ENCODE assay signal across 21 cellular contexts in genomic region chr9:127167560-127168326, GRCh38. TPM values are rescaled to one million over a fixed set of nuclear protein-coding genes. Genes with fewer than 3 reads are reported as not detected.
"Had no signal": no experiment of that assay in that cellular context is flagged by ENCODE, and none has a peak within 500 bp of the region (broad histone marks: within the 10 kb centered on the region; RNA-seq: fewer than 3 reads in every experiment).

No MANE protein-coding gene starts in this region.

- H3K27ac Mint-ChIP-seq: activated naive CD4-positive, alpha-beta T cell treated with anti-CD3 and anti-CD28 coated beads for 36 hours; activated T-helper 2 cell treated with anti-CD3 and anti-CD28 coated beads, Interferon-gamma antibody, Interleukin-2, Interleukin-4, amounts not matched to agents 10 μg/mL and 5 μg/mL and 100 μg/mL, durations not matched to agents 14 hours and 24 hours and 36 hours; mesothelial cell of epicardium; neural progenitor cell had no signal

- H2AFZ ChIP-seq: neural progenitor cell had no signal

- H3K9ac ChIP-seq: neural progenitor cell had no signal

- H3K27ac ChIP-seq: adrenal gland, cardiac muscle cell, epithelial cell of prostate, heart left ventricle, lower lobe of right lung, neural progenitor cell, ovary, tibial nerve, uterus, WERI-Rb-1 had no signal

- H3K4me3 Mint-ChIP-seq: activated naive CD4-positive, alpha-beta T cell treated with anti-CD3 and anti-CD28 coated beads for 36 hours; mesothelial cell of epicardium; neural progenitor cell; stimulated activated effector memory CD8-positive, alpha-beta T cell treated with anti-CD3 and anti-CD28 coated beads, Interleukin-12 subunit alpha, Interleukin-12 subunit beta, amount 100 ng/mL, for 72 hours had no signal

- DNase-seq: activated CD4-positive, alpha-beta T cell treated with anti-CD3 and anti-CD28 coated beads for 4 hours; activated T-cell treated with anti-CD3 and anti-CD28 coated beads, Interleukin-2, amount 50 U/mL, for 1 hour; heart left ventricle; left colon; lower lobe of right lung; stimulated activated CD4-positive, alpha-beta T cell treated with anti-CD3 and anti-CD28 coated beads, Interleukin-12 subunit alpha, Interleukin-12 subunit beta, amount 100 ng/mL, for 4 hours; stimulated activated CD4-positive, alpha-beta T cell treated with anti-CD3 and anti-CD28 coated beads, Interleukin-2, amount 100 ng/mL, for 24 hours had no signal

- ATAC-seq: left colon; stimulated activated effector memory CD8-positive, alpha-beta T cell treated with anti-CD3 and anti-CD28 coated beads, Interleukin-12 subunit alpha, Interleukin-12 subunit beta, amount 100 ng/mL, for 72 hours had no signal

- H3K36me3 ChIP-seq: adrenal gland, cardiac muscle cell, neural progenitor cell, ovary, uterus had no signal

- H3K4me3 ChIP-seq: adrenal gland, cardiac muscle cell, heart left ventricle, lower lobe of right lung, neural progenitor cell, ovary, tibial nerve, uterus had no signal

- H3K4me2 ChIP-seq: neural progenitor cell had no signal

- H3K27me3 ChIP-seq: adrenal gland, cardiac muscle cell, heart left ventricle, neural progenitor cell, ovary, tibial nerve, uterus had no signal

- H3K9me3 Mint-ChIP-seq: activated naive CD4-positive, alpha-beta T cell treated with anti-CD3 and anti-CD28 coated beads for 36 hours; activated T-helper 2 cell treated with anti-CD3 and anti-CD28 coated beads, Interferon-gamma antibody, Interleukin-2, Interleukin-4, amounts not matched to agents 10 μg/mL and 5 μg/mL and 100 μg/mL, durations not matched to agents 14 hours and 24 hours and 36 hours; mesothelial cell of epicardium; neural progenitor cell; stimulated activated effector memory CD8-positive, alpha-beta T cell treated with anti-CD3 and anti-CD28 coated beads, Interleukin-12 subunit alpha, Interleukin-12 subunit beta, amount 100 ng/mL, for 72 hours had no signal

- H3K36me3 Mint-ChIP-seq: mesothelial cell of epicardium; stimulated activated effector memory CD8-positive, alpha-beta T cell treated with anti-CD3 and anti-CD28 coated beads, Interleukin-12 subunit alpha, Interleukin-12 subunit beta, amount 100 ng/mL, for 72 hours had no signal

- H3K4me1 ChIP-seq: tibial nerve, uterus had no signal

- H3K9me3 ChIP-seq: adrenal gland, heart left ventricle, lower lobe of right lung, ovary, tibial nerve, uterus had no signal

RNA-seq across cellular contexts. Expression of gene ANGPTL2, which starts 45.3 kb away (rescaled TPM):
- total RNA-seq: activated CD8-positive, alpha-beta memory T cell treated with anti-CD3 and anti-CD28 coated beads for 36 hours; activated naive CD4-positive, alpha-beta T cell treated with anti-CD3 and anti-CD28 coated beads for 36 hours; activated T-helper 2 cell treated with anti-CD3 and anti-CD28 coated beads, Interferon-gamma antibody, Interleukin-2, Interleukin-4, amounts not matched to agents 10 μg/mL and 5 μg/mL and 100 μg/mL, durations not matched to agents 14 hours and 24 hours and 36 hours; T-helper 1 cell treated with Interleukin-12 subunit alpha and Interleukin-12 subunit beta and Interleukin-4 antibody, amounts not matched to agents 30 ng/mL and 1 ng/mL, for 36 hours had no signal
